Comparison of ENCODE assay signal across 12 cellular contexts in the genomic region with DNA sequence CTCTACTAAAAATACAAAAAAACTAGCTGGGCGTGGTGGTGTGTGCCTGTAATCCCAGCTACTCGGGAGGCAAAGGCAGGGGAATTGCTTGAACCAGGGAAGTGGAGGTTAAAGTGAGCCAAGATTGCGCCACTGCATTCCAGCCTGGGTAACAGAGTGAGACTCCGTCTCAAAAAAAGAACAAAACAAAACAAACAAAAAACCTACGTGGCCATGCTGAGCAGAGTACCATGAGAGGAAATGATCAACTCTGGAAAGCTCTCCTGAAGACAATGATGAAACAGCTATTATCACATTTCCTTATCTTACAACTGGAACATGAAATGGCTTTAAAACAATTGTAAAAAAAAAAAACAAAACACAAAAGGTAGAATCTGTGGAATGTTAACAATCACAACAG.
A peak's percentile ranks its signal among the peaks of the same experiment; 100 is the strongest.
DNase-seq lines count a peak whose midpoint lies in the region; ATAC-seq, FAIRE-seq and TF ChIP-seq lines count a peak whose summit lies in the region.
"Had no signal": no experiment of that assay in that cellular context is flagged by ENCODE, and none has a peak within 500 bp of the region (broad histone marks: within the 10 kb centered on the region; RNA-seq: fewer than 3 reads in every experiment).

No MANE protein-coding gene starts in this region.

- dilution Hi-C loops in IMR-90 (cut with HindIII; ENCODE audit: low sequenced_read_pairs, unreplicated experiment), result no loop called here

- no peak for TF ChIP-seq POLR2A in IMR-90 (IDR thresholded peaks at IDR 0.05; ENCODE audit: low read depth, low read length)

- H3K36me3 Mint-ChIP-seq in stimulated activated effector memory CD8-positive, alpha-beta T cell treated with anti-CD3 and anti-CD28 coated beads, Interleukin-12 subunit alpha, Interleukin-12 subunit beta, amount 100 ng/mL, for 72 hours, result peaks cover 100% of the 10 kb centered on the region

- peak; percentile 33; the same call in 1 of the 2 replicates for ATAC-seq in IMR-90 (ENCODE audit: low read depth)
- ATAC-seq in left cardiac atrium, result peak; percentile 28 to 41
- no peak for ATAC-seq in stimulated activated effector memory CD8-positive, alpha-beta T cell treated with anti-CD3 and anti-CD28 coated beads, Interleukin-12 subunit alpha, Interleukin-12 subunit beta, amount 100 ng/mL, for 72 hours
- ATAC-seq in HG02588 (IDR thresholded peaks at IDR 0.05; ENCODE audit: unreplicated experiment), result no peak

- peaks cover 10% of the 10 kb centered on the region; the same call in 1 of the 2 replicates for H4K20me1 ChIP-seq in IMR-90 (ENCODE audit: insufficient read depth, low read length)

- WGBS in IMR-90 (ENCODE audit: extremely low coverage in 2 of 2, insufficient read length in 1 of 2), 2 experiments, result no CpG with 5 or more reads among the region's 5 CpGs

- FAIRE-seq in RCC 7860 (lab: Jason Lieb, UNC), result no peak
- FAIRE-seq: H54 had no signal

- peaks cover 37% of the 10 kb centered on the region for H3K9me1 ChIP-seq in IMR-90 (ENCODE audit: insufficient read depth, low read length)

- H4K5ac ChIP-seq in IMR-90 (ENCODE audit: low read depth, low read length), result peak overlapping the region; percentile 58

- POLR2A ChIA-PET in IMR-90 (lab: Charles Lee; ENCODE audit: unreplicated experiment), result no interaction called here

- H3K9me3 ChIP-seq in IMR-90 (ENCODE audit: control insufficient read depth, insufficient read depth, low read length), result peaks cover 3% of the 10 kb centered on the region

- no peak overlapping the region for H2AFZ ChIP-seq in IMR-90 (replicated peaks; ENCODE audit: low read length, poor library complexity)

- no peaks in the 10 kb centered on the region for H3K27me3 ChIP-seq in IMR-90 (ENCODE audit: control insufficient read depth, insufficient read depth, low read length)

- H3K4me2 ChIP-seq in IMR-90 (ENCODE audit: low read depth, low read length), result no peak overlapping the region; the same call in 1 of the 2 replicates

- H2AK9ac ChIP-seq in IMR-90 (replicated peaks; ENCODE audit: low read depth, low read length, poor library complexity), result no peak overlapping the region

- H3K9me3 Mint-ChIP-seq in stimulated activated effector memory CD8-positive, alpha-beta T cell treated with anti-CD3 and anti-CD28 coated beads, Interleukin-12 subunit alpha, Interleukin-12 subunit beta, amount 100 ng/mL, for 72 hours, result no peaks in the 10 kb centered on the region

- H2AK5ac ChIP-seq in IMR-90 (ENCODE audit: low read depth, low read length), result peak overlapping the region; percentile 73; the same call in 1 of the 2 replicates

- H3K23ac ChIP-seq in IMR-90 (ENCODE audit: low read depth, low read length), result no peak overlapping the region

- TF ChIP-seq CTCF in IMR-90 (conservative IDR thresholded peaks at IDR 0.05; ENCODE audit: low read depth, low read length), result no peak

- H3K14ac ChIP-seq in IMR-90 (replicated peaks; ENCODE audit: low read depth, low read length), result 0 out of 2 replicates have a peak overlapping the region, but pooled peaks have one; percentile 40

- H2BK5ac ChIP-seq in IMR-90 (ENCODE audit: low read depth, low read length, poor library complexity, severe bottlenecking), result peak overlapping the region; percentile 84

- peak overlapping the region; percentile 30; the same call in 1 of the 2 replicates for H3K18ac ChIP-seq in IMR-90 (ENCODE audit: low read depth, low read length)

- H4K91ac ChIP-seq in IMR-90 (ENCODE audit: insufficient read depth, low read depth, low read length), result no peak overlapping the region

- H4K8ac ChIP-seq in IMR-90 (ENCODE audit: low read depth in 2 of 2, low read length in 2 of 2), result peak overlapping the region in 1 of 2 experiments; percentile 73; a peak in 2 of 4 replicates

- no peak overlapping the region for H2BK120ac ChIP-seq in IMR-90 (ENCODE audit: low read depth, low read length)

- H3K36me3 ChIP-seq in IMR-90 (ENCODE audit: control insufficient read depth, insufficient read depth, low read length), result peaks cover 48% of the 10 kb centered on the region

- peaks cover 39% of the 10 kb centered on the region for H3K4me1 ChIP-seq in IMR-90 (ENCODE audit: control insufficient read depth, insufficient read depth, low read length)

- intact Hi-C loops in IMR-90 (cut with micrococcal nuclease), result no loop called here
- intact Hi-C loops in left cardiac atrium (cut with DNase I), result no loop called here

- CTCF ChIA-PET in IMR-90 (lab: Yijun Ruan, JAX), result interaction anchor here (0.6 kb wide), 1 partner anchor 12 kb away, joined by 4 read pairs; no protein-coding TSS in a partner anchor

- peak overlapping the region; percentile 12 for H3K27ac Mint-ChIP-seq in stimulated activated effector memory CD8-positive, alpha-beta T cell treated with anti-CD3 and anti-CD28 coated beads, Interleukin-12 subunit alpha, Interleukin-12 subunit beta, amount 100 ng/mL, for 72 hours

- no peak overlapping the region for H2BK20ac ChIP-seq in IMR-90 (ENCODE audit: low read depth, low read length)

- no TSS peak for BruUV-seq in IMR-90 (replicated peaks; lab: Mats Ljungman, UMichigan)

- in situ Hi-C loops in IMR-90 (cut with MboI; ENCODE audit: low sequenced_read_pairs), result no loop called here

- peaks cover 43% of the 10 kb centered on the region for H3K4me1 Mint-ChIP-seq in stimulated activated effector memory CD8-positive, alpha-beta T cell treated with anti-CD3 and anti-CD28 coated beads, Interleukin-12 subunit alpha, Interleukin-12 subunit beta, amount 100 ng/mL, for 72 hours

- H3K79me1 ChIP-seq in IMR-90 (ENCODE audit: low read depth in 1 of 2, low read length in 2 of 2), result peaks cover 48 to 87% of the 10 kb centered on the region in 2 experiments

- H3K4me3 ChIP-seq in IMR-90 (ENCODE audit: insufficient read depth, low read depth, low read length), result no peak overlapping the region

- no peak overlapping the region for H3K9ac ChIP-seq in IMR-90 (ENCODE audit: low read depth, low read length)

- no peak for TF ChIP-seq RAD21 in IMR-90 (IDR thresholded peaks at IDR 0.05; ENCODE audit: low read length)

- DNase-seq in IMR-90, result peak; percentile 75
- peak; percentile 73 for DNase-seq in amniotic epithelial cell (ENCODE audit: low read depth)
- peak; percentile 60 for DNase-seq in left cardiac atrium
- no peak for DNase-seq in stimulated activated effector memory CD8-positive, alpha-beta T cell treated with anti-CD3 and anti-CD28 coated beads, Interleukin-12 subunit alpha, Interleukin-12 subunit beta, amount 100 ng/mL, for 72 hours (ENCODE audit: low spot score in 2 of 2)
- no peak for DNase-seq in NCI-H128 (lab: John Stamatoyannopoulos, UW; ENCODE audit: unreplicated experiment)
- DNase-seq in RCC 7860 (ENCODE audit: low spot score), result no peak
- DNase-seq: activated CD4-positive, CD25-positive, alpha-beta regulatory T cell treated with anti-CD3 and anti-CD28 coated beads, Interleukin-2, amount 50 U/mL, for 72 hours; NCI-H187 treated with DMSO at 0.1 percent for 48 hours; RPMI8226; stimulated activated naive CD4-positive, alpha-beta T cell had no signal

- H3K4me3 Mint-ChIP-seq in stimulated activated effector memory CD8-positive, alpha-beta T cell treated with anti-CD3 and anti-CD28 coated beads, Interleukin-12 subunit alpha, Interleukin-12 subunit beta, amount 100 ng/mL, for 72 hours, result no peak overlapping the region

- no peak overlapping the region for H2BK15ac ChIP-seq in IMR-90 (ENCODE audit: low read depth, low read length)

- H3K4ac ChIP-seq in IMR-90 (ENCODE audit: low read depth, low read length), result peak overlapping the region; percentile 27; the same call in 1 of the 2 replicates

- no peak overlapping the region for H3K56ac ChIP-seq in IMR-90 (ENCODE audit: extremely low read depth, insufficient read depth, low read length)

- peak overlapping the region; percentile 74; the same call in 1 of the 2 replicates for H3K27ac ChIP-seq in IMR-90 (ENCODE audit: insufficient read depth, low read length)

TF ChIP-seq in IMR-90, 13 proteins besides CTCF, POLR2A, EP300 and RAD21:
- no peak for TF ChIP-seq MXI1 (IDR thresholded peaks at IDR 0.05; ENCODE audit: borderline replicate concordance, low read depth, low read length)
- TF ChIP-seq CEBPB (IDR thresholded peaks at IDR 0.05; ENCODE audit: low read depth, low read length), result peak; percentile 90
- TF ChIP-seq RFX5 (IDR thresholded peaks at IDR 0.05; ENCODE audit: low read depth, low read length), result no peak
- TF ChIP-seq USF2 (IDR thresholded peaks at IDR 0.05; ENCODE audit: low read depth, low read length), result no peak

Comparison
In these comparisons a context has a peak if more than half of its experiments do, and no peak if none do; other contexts are left out.
1. ATAC-seq: peak in IMR-90 (single experiment) and left cardiac atrium (2 of 2); none in stimulated activated effector memory CD8-positive, alpha-beta T cell treated with anti-CD3 and anti-CD28 coated beads, Interleukin-12 subunit alpha, Interleukin-12 subunit beta, amount 100 ng/mL, for 72 hours (single experiment) and HG02588 (single experiment).
2. DNase-seq: peak in IMR-90 (single experiment), amniotic epithelial cell (single experiment) and left cardiac atrium (single experiment); none in stimulated activated effector memory CD8-positive, alpha-beta T cell treated with anti-CD3 and anti-CD28 coated beads, Interleukin-12 subunit alpha, Interleukin-12 subunit beta, amount 100 ng/mL, for 72 hours (0 of 2), NCI-H128 (single experiment) and RCC 7860 (single experiment).